19 cellular contexts compared by ENCODE assay signal in the genomic region with DNA sequence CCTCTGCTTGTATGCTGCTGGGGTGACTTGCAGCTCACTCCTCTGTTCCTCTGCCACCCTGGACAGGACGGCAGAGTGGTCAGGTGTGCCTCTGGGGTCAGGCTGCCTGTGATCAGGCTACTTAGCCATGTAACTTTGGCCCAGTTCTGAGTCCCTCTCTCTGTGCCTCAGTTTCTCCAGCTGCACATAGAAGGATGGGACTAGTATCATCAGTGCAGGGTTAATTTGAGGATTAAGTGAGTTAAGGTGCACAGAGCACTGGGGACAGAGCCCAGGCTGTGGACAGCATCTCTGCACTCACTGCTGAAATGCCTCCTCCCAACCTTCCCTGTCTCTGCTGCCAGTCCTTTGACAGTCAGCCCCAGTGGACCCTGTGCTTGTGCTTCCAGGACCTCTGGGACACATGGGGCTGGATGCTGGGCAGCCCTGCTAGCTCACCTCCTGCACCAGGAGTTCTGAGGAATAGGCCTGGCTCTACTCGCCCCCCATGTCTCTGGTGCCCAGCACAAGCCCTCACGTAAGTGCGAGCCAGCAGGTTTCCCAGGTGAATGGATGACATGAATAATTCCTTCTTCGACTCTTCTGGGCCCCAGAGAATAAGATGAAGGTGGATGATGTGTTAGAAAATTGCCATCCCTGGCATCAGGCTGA. TPM values are rescaled to one million over a fixed set of nuclear protein-coding genes. Genes with fewer than 3 reads are reported as not detected.
A peak's percentile ranks its signal among the peaks of the same experiment; 100 is the strongest.
DNase-seq lines count a peak whose midpoint lies in the region; ATAC-seq, FAIRE-seq and TF ChIP-seq lines count a peak whose summit lies in the region.
"Had no signal": no experiment of that assay in that cellular context is flagged by ENCODE, and none has a peak within 500 bp of the region (broad histone marks: within the 10 kb centered on the region; RNA-seq: fewer than 3 reads in every experiment).

No MANE protein-coding gene starts in this region.

- H3K4me3 Mint-ChIP-seq in H9 (no peak overlapping the region), endodermal cell (no peak overlapping the region), neural progenitor cell (peak overlapping the region; percentile 41)
- H3K4me3 Mint-ChIP-seq: CD4-positive, alpha-beta memory T cell had no signal

- no peaks in the 10 kb centered on the region for H3F3A ChIP-seq in neural progenitor cell (ENCODE audit: low read depth)

- H3K4me2 ChIP-seq in H9 (ENCODE audit: insufficient read depth, insufficient read length, low read length), result no peak overlapping the region
- no peak overlapping the region for H3K4me2 ChIP-seq in neural progenitor cell
- no peak overlapping the region for H3K4me2 ChIP-seq in hepatocyte

- H2BK5ac ChIP-seq in H9 (ENCODE audit: insufficient read length, low read length), result no peak overlapping the region

- H3K27me3 Mint-ChIP-seq in H9 (ENCODE audit: low read depth) (peaks cover 4% of the 10 kb centered on the region), endodermal cell (ENCODE audit: insufficient read depth) (no peaks in the 10 kb centered on the region), neural progenitor cell (ENCODE audit: insufficient read depth, low read depth) (peaks cover 13% of the 10 kb centered on the region)

- no peak overlapping the region for H3T11ph ChIP-seq in H9 (ENCODE audit: low read length)

- H3K9me2 ChIP-seq in hepatocyte (replicated peaks; ENCODE audit: insufficient read depth), result no peaks in the 10 kb centered on the region

- H2BK20ac ChIP-seq in H9 (ENCODE audit: low read depth, low read length, poor library complexity, severe bottlenecking), result no peak overlapping the region

- H2AFZ ChIP-seq in H9 (ENCODE audit: low read length) (no peak overlapping the region), neural progenitor cell (replicated peaks) (no peak overlapping the region), hepatocyte (no peak overlapping the region)

- H2BK12ac ChIP-seq in H9 (ENCODE audit: insufficient read length, low read depth, low read length), result no peak overlapping the region

- H3K4me1 Mint-ChIP-seq in H9 (peaks cover 3 to 13% of the 10 kb centered on the region in 2 experiments; a peak in 3 of 4 replicates), endodermal cell (peaks cover 2% of the 10 kb centered on the region), neural progenitor cell (peaks cover 34% of the 10 kb centered on the region)
- H3K4me1 Mint-ChIP-seq: CD4-positive, alpha-beta memory T cell had no signal

- TF ChIP-seq POLR2A in testis (IDR thresholded peaks at IDR 0.05), result no peak

- no peak overlapping the region for H3K27ac ChIP-seq in H9 (ENCODE audit: insufficient read length, low read depth, low read length)
- H3K27ac ChIP-seq in endodermal cell (ENCODE audit: low read depth, low read length), result no peak overlapping the region
- H3K27ac ChIP-seq in neural progenitor cell, result no peak overlapping the region
- no peak overlapping the region for H3K27ac ChIP-seq in testis
- no peak overlapping the region for H3K27ac ChIP-seq in hepatocyte
- H3K27ac ChIP-seq: SJSA1 had no signal

- no peak overlapping the region for H3K18ac ChIP-seq in H9 (ENCODE audit: insufficient read length, low read depth, low read length)

- H3K27me3 ChIP-seq in H9 (ENCODE audit: insufficient read depth, low read length), result no peaks in the 10 kb centered on the region
- H3K27me3 ChIP-seq in endodermal cell (ENCODE audit: control insufficient read depth, insufficient read depth, low read length, poor library complexity, severe bottlenecking), result no peaks in the 10 kb centered on the region
- H3K27me3 ChIP-seq in neural progenitor cell, result no peaks in the 10 kb centered on the region
- no peaks in the 10 kb centered on the region for H3K27me3 ChIP-seq in testis
- peaks cover 9% of the 10 kb centered on the region for H3K27me3 ChIP-seq in hepatocyte
- H3K27me3 ChIP-seq: BE2C, SJSA1 had no signal

- H3K79me1 ChIP-seq in H9 (ENCODE audit: insufficient read depth, low read depth, low read length, poor library complexity, severe bottlenecking), result no peaks in the 10 kb centered on the region

- H3K79me2 ChIP-seq in H9 (ENCODE audit: insufficient read depth, low read length) (no peaks in the 10 kb centered on the region), neural progenitor cell (ENCODE audit: low read depth) (no peaks in the 10 kb centered on the region), hepatocyte (no peaks in the 10 kb centered on the region)

- H3K14ac ChIP-seq in H9 (ENCODE audit: insufficient read depth, low read length), result no peak overlapping the region; the same call in 1 of the 2 replicates

- no peak overlapping the region for H3K27ac Mint-ChIP-seq in H9
- no peak overlapping the region for H3K27ac Mint-ChIP-seq in endodermal cell
- no peak overlapping the region for H3K27ac Mint-ChIP-seq in neural progenitor cell
- H3K27ac Mint-ChIP-seq: CD4-positive, alpha-beta memory T cell had no signal

- no peak overlapping the region for H2BK120ac ChIP-seq in H9 (ENCODE audit: low read depth, low read length, poor library complexity, severe bottlenecking)

- H2BK15ac ChIP-seq in H9 (ENCODE audit: low read depth, low read length), result no peak overlapping the region

- H2AK5ac ChIP-seq in H9 (ENCODE audit: insufficient read length, low read length), result no peak overlapping the region

- no peak overlapping the region for H4K5ac ChIP-seq in H9 (ENCODE audit: insufficient read length, low read depth, low read length)

- no peaks in the 10 kb centered on the region for H4K20me1 ChIP-seq in H9 (ENCODE audit: control insufficient read depth, insufficient read depth, insufficient read length)
- no peaks in the 10 kb centered on the region for H4K20me1 ChIP-seq in neural progenitor cell (ENCODE audit: low read depth)
- no peaks in the 10 kb centered on the region for H4K20me1 ChIP-seq in hepatocyte (ENCODE audit: insufficient read depth, poor library complexity, severe bottlenecking)

- ATAC-seq in HG03571 (IDR thresholded peaks at IDR 0.05; ENCODE audit: unreplicated experiment), result no peak

- no peaks in the 10 kb centered on the region for H3K23me2 ChIP-seq in H9 (ENCODE audit: insufficient read length, low read depth, low read length, poor library complexity, severe bottlenecking)

- H3K9me3 Mint-ChIP-seq in H9 (peaks cover 0 to 6% of the 10 kb centered on the region in 2 experiments; a peak in 4 of 5 replicates), endodermal cell (peaks cover 2% of the 10 kb centered on the region), neural progenitor cell (peaks cover 8% of the 10 kb centered on the region)

- H3K36me3 Mint-ChIP-seq in H9 (ENCODE audit: insufficient read depth in 1 of 3, low read depth in 3 of 3), result no peaks in the 10 kb centered on the region
- no peaks in the 10 kb centered on the region for H3K36me3 Mint-ChIP-seq in endodermal cell (ENCODE audit: low read depth)
- H3K36me3 Mint-ChIP-seq in neural progenitor cell, result no peaks in the 10 kb centered on the region
- H3K36me3 Mint-ChIP-seq: CD4-positive, alpha-beta memory T cell had no signal

- H3K4ac ChIP-seq in H9 (ENCODE audit: low read depth, low read length), result no peak overlapping the region

- peak; percentile 13 for FAIRE-seq in HTR-8/SVneo (lab: Jason Lieb, UNC)

- intact Hi-C loops in testis (cut with DNase I; ENCODE audit: low total_unique reads), result no loop called here

- no CpG with 5 or more reads among the region's 5 CpGs for WGBS in H9 (ENCODE audit: extremely low coverage, insufficient read length, low lambda C conversion rate)
- WGBS in endodermal cell (ENCODE audit: insufficient coverage in 1 of 2, insufficient read length in 1 of 2), 2 experiments, result 90 to 96% methylated on average over 3 to 5 of the region's 5 CpGs
- 64 to 87% methylated on average over 2 to 5 of the region's 5 CpGs for WGBS in testis, 2 donors
- 90% methylated on average over 5 of the region's 5 CpGs for WGBS in hepatocyte (ENCODE audit: low lambda C conversion rate, missing lambda C conversion rate)

- H3K9ac ChIP-seq in H9 (ENCODE audit: extremely low read depth, insufficient read length, low read length) (no peak overlapping the region), endodermal cell (ENCODE audit: extremely low read depth, low read length, poor library complexity, severe bottlenecking) (no peak overlapping the region), neural progenitor cell (no peak overlapping the region)

- H4K8ac ChIP-seq in H9 (replicated peaks; ENCODE audit: insufficient read length, low read depth, low read length), result no peak overlapping the region

- H3K36me3 ChIP-seq in endodermal cell (ENCODE audit: control insufficient read depth, insufficient read depth, low read length) (no peaks in the 10 kb centered on the region), neural progenitor cell (no peaks in the 10 kb centered on the region), testis (ENCODE audit: low read depth, missing control alignments) (no peaks in the 10 kb centered on the region), hepatocyte (replicated peaks; ENCODE audit: insufficient read depth, low read depth) (no peaks in the 10 kb centered on the region)
- H3K36me3 ChIP-seq: BE2C, SJSA1 had no signal

- H3K9me3 ChIP-seq in H9 (ENCODE audit: control insufficient read depth, low read depth, low read length) (no peaks in the 10 kb centered on the region), endodermal cell (ENCODE audit: control insufficient read depth, low read length) (no peaks in the 10 kb centered on the region), neural progenitor cell (ENCODE audit: low read depth) (no peaks in the 10 kb centered on the region), testis (no peaks in the 10 kb centered on the region), hepatocyte (ENCODE audit: low read depth) (no peaks in the 10 kb centered on the region)
- H3K9me3 ChIP-seq: BE2C, SJSA1 had no signal

- no peak overlapping the region for H3K56ac ChIP-seq in H9 (ENCODE audit: insufficient read length, low read depth, low read length)

- no peak overlapping the region for H4K91ac ChIP-seq in H9 (ENCODE audit: insufficient read length, low read depth, low read length)

- H3K23ac ChIP-seq in H9 (ENCODE audit: insufficient read length, low read depth, low read length), result no peak overlapping the region

- TF ChIP-seq CTCF in H9 (conservative IDR thresholded peaks at IDR 0.05) (no peak), endodermal cell (conservative IDR thresholded peaks at IDR 0.05) (no peak), neural progenitor cell (IDR thresholded peaks at IDR 0.05) (no peak), testis (IDR thresholded peaks at IDR 0.05) (no peak), hepatocyte (IDR thresholded peaks at IDR 0.05; ENCODE audit: poor library complexity) (no peak)

- H3K4me3 ChIP-seq in endodermal cell (ENCODE audit: low read length) (no peak overlapping the region), neural progenitor cell (no peak overlapping the region), testis (no peak overlapping the region), hepatocyte (no peak overlapping the region)
- H3K4me3 ChIP-seq: SJSA1 had no signal

- H3K4me1 ChIP-seq in H9 (ENCODE audit: insufficient read depth, low read length) (no peaks in the 10 kb centered on the region; the same call in 1 of the 2 replicates), endodermal cell (ENCODE audit: control insufficient read depth, insufficient read depth, low read length) (no peaks in the 10 kb centered on the region), neural progenitor cell (no peaks in the 10 kb centered on the region), testis (no peaks in the 10 kb centered on the region), hepatocyte (ENCODE audit: insufficient read depth) (peaks cover 9% of the 10 kb centered on the region)

- DNase-seq in H9, result peak; percentile 8
- DNase-seq in HTR-8/SVneo (ENCODE audit: insufficient read length, low spot score), result no peak
- DNase-seq in endodermal cell, result peak; percentile 26
- no peak for DNase-seq in neural progenitor cell (ENCODE audit: low spot score)
- DNase-seq in testis, result no peak
- no peak for DNase-seq in hepatocyte (ENCODE audit: low spot score)
- DNase-seq: CD4-positive, alpha-beta memory T cell; Kasumi-1; NCI-H1417 treated with DMSO at 0.1 percent for 48 hours; NCI-H526; NK-92 treated with Interleukin-12 subunit alpha and Interleukin-12 subunit beta, amount 100 ng/mL, for 24 hours; OCI-M1; RPMI8226 had no signal

RNA-seq across cellular contexts. Expression of gene PRR23E, which starts 19.3 kb away (rescaled TPM):
- total RNA-seq in H9 (2021) (not detected in 2 replicates), endodermal cell (not detected), neural progenitor cell (ENCODE audit: low replicate concordance) (not detected in 2 replicates), testis (1 to 10 TPM in 1 of 2 donors, under 1 TPM in 1; 0.87 to 1.5 TPM), hepatocyte (not detected in 2 replicates)
- polyA plus RNA-seq in endodermal cell (2013, experiment 1 of 2), result not detected
- polyA plus RNA-seq in endodermal cell (2013, experiment 2 of 2), result not detected
- polyA plus RNA-seq in testis (ENCODE audit: insufficient read depth, low read depth, low replicate concordance) (1.0 TPM), hepatocyte (not detected in 2 replicates)
- total RNA-seq: CD4-positive, alpha-beta memory T cell; Daoy; IMR-90; SJSA1 had no signal
- polyA plus RNA-seq: AG04450; CD4-positive, alpha-beta memory T cell; IMR-90 had no signal

Comparison
In these comparisons a context has a peak if more than half of its experiments do, and no peak if none do; other contexts are left out.
1. DNase-seq: peak in H9 (single experiment) and endodermal cell (single experiment); none in HTR-8/SVneo (single experiment), neural progenitor cell (single experiment), testis (single experiment) and hepatocyte (single experiment).